19 cellular contexts compared by ENCODE assay signal in the genomic region with DNA sequence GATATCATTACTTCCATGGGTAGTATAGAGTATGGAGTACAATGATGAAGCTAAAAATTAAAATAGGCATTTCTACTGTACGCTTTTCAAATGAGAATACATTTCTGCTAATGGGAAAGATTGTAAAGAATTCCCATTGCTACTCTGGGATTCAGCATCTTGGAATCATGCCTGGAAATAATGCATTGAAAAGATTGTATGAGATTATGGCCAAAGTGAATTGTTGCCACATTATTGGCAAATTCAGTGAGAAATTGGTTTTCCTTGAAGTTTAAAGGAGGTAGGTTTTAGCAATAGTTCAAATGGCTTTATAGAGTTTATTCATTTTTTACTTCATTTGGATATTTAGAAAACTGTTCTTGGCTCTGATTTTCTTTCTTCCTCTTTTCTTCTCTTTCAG.
"Had no signal": no experiment of that assay in that cellular context is flagged by ENCODE, and none has a peak within 500 bp of the region (broad histone marks: within the 10 kb centered on the region; RNA-seq: fewer than 3 reads in every experiment).

No MANE protein-coding gene starts in this region.

- H3K4me2 ChIP-seq: neural progenitor cell had no signal

- H3K4me1 ChIP-seq: lower lobe of right lung, neural progenitor cell, parathyroid adenoma, right lobe of liver, suprapubic skin, transverse colon, upper lobe of right lung had no signal

- H3K4me3 Mint-ChIP-seq: natural killer cell; neural progenitor cell; stimulated activated naive B cell treated with anti-CD40 and anti-IgM and Interleukin-4, amounts not matched to agents 10 μg/mL and 1 μg/mL and 100 μg/mL, for 72 hours; stimulated activated naive CD8-positive, alpha-beta T cell treated with anti-CD3 and anti-CD28 coated beads, Interleukin-15, amount 100 ng/mL, for 72 hours had no signal

- H3K36me3 Mint-ChIP-seq: natural killer cell; stimulated activated naive B cell treated with anti-CD40 and anti-IgM and Interleukin-4, amounts not matched to agents 10 μg/mL and 1 μg/mL and 100 μg/mL, for 72 hours had no signal

- H3K27me3 Mint-ChIP-seq: progenitor cell of endocrine pancreas; stimulated activated naive B cell treated with anti-CD40 and anti-IgM and Interleukin-4, amounts not matched to agents 10 μg/mL and 1 μg/mL and 100 μg/mL, for 72 hours; stimulated activated naive CD8-positive, alpha-beta T cell treated with anti-CD3 and anti-CD28 coated beads, Interleukin-15, amount 100 ng/mL, for 72 hours had no signal

- H3K27ac Mint-ChIP-seq: natural killer cell; neural progenitor cell; progenitor cell of endocrine pancreas; stimulated activated naive B cell treated with anti-CD40 and anti-IgM and Interleukin-4, amounts not matched to agents 10 μg/mL and 1 μg/mL and 100 μg/mL, for 72 hours; stimulated activated naive CD8-positive, alpha-beta T cell treated with anti-CD3 and anti-CD28 coated beads, Interleukin-15, amount 100 ng/mL, for 72 hours had no signal

- H2AFZ ChIP-seq: neural progenitor cell, parathyroid adenoma had no signal

- ATAC-seq: left ventricle myocardium superior; lower lobe of right lung; natural killer cell; right lobe of liver; stimulated activated naive B cell treated with anti-CD40 and anti-IgM and Interleukin-4, amounts not matched to agents 10 μg/mL and 1 μg/mL and 100 μg/mL, for 72 hours; stimulated activated naive CD8-positive, alpha-beta T cell treated with anti-CD3 and anti-CD28 coated beads, Interleukin-15, amount 100 ng/mL, for 72 hours; upper lobe of right lung had no signal

- H3K4me3 ChIP-seq: coronary artery, esophagus muscularis mucosa, lower lobe of right lung, neural progenitor cell, right lobe of liver, suprapubic skin, transverse colon, upper lobe of right lung, uterus had no signal

- H3K36me3 ChIP-seq: esophagus muscularis mucosa, lower lobe of right lung, neural progenitor cell, right lobe of liver, suprapubic skin, transverse colon, upper lobe of right lung, uterus had no signal

- H3K4me1 Mint-ChIP-seq: natural killer cell; stimulated activated naive B cell treated with anti-CD40 and anti-IgM and Interleukin-4, amounts not matched to agents 10 μg/mL and 1 μg/mL and 100 μg/mL, for 72 hours; stimulated activated naive CD8-positive, alpha-beta T cell treated with anti-CD3 and anti-CD28 coated beads, Interleukin-15, amount 100 ng/mL, for 72 hours had no signal

- H3K79me2 ChIP-seq: parathyroid adenoma had no signal

- H3K9me3 Mint-ChIP-seq: stimulated activated naive CD8-positive, alpha-beta T cell treated with anti-CD3 and anti-CD28 coated beads, Interleukin-15, amount 100 ng/mL, for 72 hours had no signal

- H3K9ac ChIP-seq: neural progenitor cell, parathyroid adenoma had no signal

- H3K27me3 ChIP-seq: esophagus muscularis mucosa, neural progenitor cell, right lobe of liver, suprapubic skin, transverse colon, upper lobe of right lung, uterus had no signal

- H3K9me3 ChIP-seq: esophagus muscularis mucosa, lower lobe of right lung, right lobe of liver, suprapubic skin, transverse colon, upper lobe of right lung, uterus had no signal

- DNase-seq: effector memory CD4-positive, alpha-beta T cell; left ventricle myocardium superior; lower lobe of right lung; natural killer cell; right lobe of liver; small intestine; stimulated activated CD4-positive, alpha-beta T cell treated with anti-CD3 and anti-CD28 coated beads, Interleukin-15, amount 100 ng/mL, for 24 hours; stimulated activated CD4-positive, alpha-beta T cell treated with anti-CD3 and anti-CD28 coated beads, Interleukin-2, amount 100 ng/mL, for 48 hours; stimulated activated naive B cell treated with anti-CD40 and anti-IgM and Interleukin-4, amounts not matched to agents 10 μg/mL and 1 μg/mL and 100 μg/mL, for 72 hours; stimulated activated naive CD8-positive, alpha-beta T cell treated with anti-CD3 and anti-CD28 coated beads, Interleukin-15, amount 100 ng/mL, for 72 hours; transverse colon; upper lobe of right lung; uterus had no signal

- H3K27ac ChIP-seq: coronary artery, esophagus muscularis mucosa, lower lobe of right lung, neural progenitor cell, parathyroid adenoma, right lobe of liver, suprapubic skin, transverse colon, upper lobe of right lung, uterus had no signal
